Comparison of ENCODE assay signal across 1 cellular context in genomic region chr20:52191436-52192295, GRCh38.
TF ChIP-seq lines count a peak whose summit lies in the region.

TSS of gene ZFP64 (minus strand) at chr20:52191779. CDS start at chr20:52191636, 143 bp downstream.

TF ChIP-seq in HepG2, 621 proteins besides CTCF, POLR2A, EP300 and RAD21 (continued from another document and continues in another):
- TF ChIP-seq CREB3 (CRISPR knock-in tag; IDR thresholded peaks at IDR 0.05) (no peak), ZNF124 (CRISPR knock-in tag; IDR thresholded peaks at IDR 0.05) (0 out of 2 replicates have a peak, but pooled peaks have one; percentile 3), RXRB (CRISPR knock-in tag; IDR thresholded peaks at IDR 0.05; ENCODE audit: borderline replicate concordance) (0 out of 2 replicates have a peak, but pooled peaks have one; percentile 48), ZNF160 (CRISPR knock-in tag; IDR thresholded peaks at IDR 0.05) (0 out of 2 replicates have a peak, but pooled peaks have one; percentile 44), SP140L (CRISPR knock-in tag; IDR thresholded peaks at IDR 0.05; ENCODE audit: borderline replicate concordance) (no peak; the same call in 1 of the 2 replicates), ZBTB38 (CRISPR knock-in tag; IDR thresholded peaks at IDR 0.05) (peak; percentile 77), MTF2 (CRISPR knock-in tag; IDR thresholded peaks at IDR 0.05; ENCODE audit: borderline replicate concordance) (peak; percentile 71; the same call in 1 of the 2 replicates), SNRNP70 (IDR thresholded peaks at IDR 0.05; ENCODE audit: low read depth, low read length) (no peak), ZNF260 (CRISPR knock-in tag; IDR thresholded peaks at IDR 0.05; ENCODE audit: borderline replicate concordance, low read depth) (no peak), ZNF747 (CRISPR knock-in tag; IDR thresholded peaks at IDR 0.05; ENCODE audit: borderline replicate concordance) (peak; percentile 97), TCF7L2 (IDR thresholded peaks at IDR 0.05; ENCODE audit: low read depth, low read length) (no peak), ISX (CRISPR knock-in tag; conservative IDR thresholded peaks at IDR 0.05) (peak; percentile 76; the same call in 1 of the 2 replicates), HNRNPK (IDR thresholded peaks at IDR 0.05; ENCODE audit: low read depth, low read length, poor library complexity, severe bottlenecking) (peak; percentile 95), ARID2 (CRISPR knock-in tag; IDR thresholded peaks at IDR 0.05; ENCODE audit: borderline replicate concordance) (peak; percentile 96), ZNF777 (CRISPR knock-in tag; IDR thresholded peaks at IDR 0.05) (no peak; the same call in none of the 2 replicates), ZNF883 (CRISPR knock-in tag; IDR thresholded peaks at IDR 0.05; ENCODE audit: not compliant biosample characterization) (peak; percentile 54), NFKBIZ (CRISPR knock-in tag; IDR thresholded peaks at IDR 0.05) (0 out of 2 replicates have a peak, but pooled peaks have one; percentile 21), ZBTB20 (CRISPR knock-in tag; IDR thresholded peaks at IDR 0.05; ENCODE audit: borderline replicate concordance, low read depth) (peak; percentile 47; the same call in 1 of the 2 replicates), ZNF770 (CRISPR knock-in tag; IDR thresholded peaks at IDR 0.05) (peak; percentile 55), THAP7 (CRISPR knock-in tag; IDR thresholded peaks at IDR 0.05) (peak; percentile 68; the same call in 1 of the 2 replicates), ZNF513 (CRISPR knock-in tag; conservative IDR thresholded peaks at IDR 0.05) (no peak), NR0B2 (CRISPR knock-in tag; IDR thresholded peaks at IDR 0.05) (peak; percentile 94), HBP1 (CRISPR knock-in tag; IDR thresholded peaks at IDR 0.05; ENCODE audit: low read depth) (no peak), TRAFD1 (CRISPR knock-in tag; IDR thresholded peaks at IDR 0.05; ENCODE audit: borderline replicate concordance) (0 out of 2 replicates have a peak, but pooled peaks have one; percentile 71), FOXP1 (IDR thresholded peaks at IDR 0.05) (no peak), FOXP1 (CRISPR knock-in tag; IDR thresholded peaks at IDR 0.05) (peak; percentile 18), ZSCAN31 (CRISPR knock-in tag; IDR thresholded peaks at IDR 0.05; ENCODE audit: low read depth) (peak; percentile 98), ZNF670 (CRISPR knock-in tag; IDR thresholded peaks at IDR 0.05; ENCODE audit: borderline replicate concordance) (peak; percentile 21; the same call in 1 of the 2 replicates), PHF21A (CRISPR knock-in tag; IDR thresholded peaks at IDR 0.05) (peak; percentile 57), MXI1 (IDR thresholded peaks at IDR 0.05; ENCODE audit: borderline replicate concordance, low read depth, low read length) (peak; percentile 5; the same call in 1 of the 3 replicates), PTBP1 (IDR thresholded peaks at IDR 0.05; ENCODE audit: low read depth, low read length, poor library complexity, severe bottlenecking) (peak; percentile 51), ZSCAN29 (CRISPR knock-in tag; conservative IDR thresholded peaks at IDR 0.05) (0 out of 2 replicates have a peak, but pooled peaks have one; percentile 28), NFIB (CRISPR knock-in tag; IDR thresholded peaks at IDR 0.05; ENCODE audit: borderline replicate concordance) (no peak), ZNF441 (CRISPR knock-in tag; IDR thresholded peaks at IDR 0.05; ENCODE audit: borderline replicate concordance) (peak; percentile 79), NCOA5 (CRISPR knock-in tag; IDR thresholded peaks at IDR 0.05) (no peak), TEAD3 (CRISPR knock-in tag; optimal IDR thresholded peaks at IDR 0.05; ENCODE audit: borderline replicate concordance) (peak; percentile 20), HNRNPLL (IDR thresholded peaks at IDR 0.05; ENCODE audit: low read depth, low read length, poor library complexity, severe bottlenecking) (peak; percentile 92), XBP1 (CRISPR knock-in tag; IDR thresholded peaks at IDR 0.05) (0 out of 2 replicates have a peak, but pooled peaks have one; percentile 19), SOX6 (IDR thresholded peaks at IDR 0.05) (no peak), SOX6 (CRISPR knock-in tag; IDR thresholded peaks at IDR 0.05) (0 out of 2 replicates have a peak, but pooled peaks have one; percentile 11), SMAD9 (CRISPR knock-in tag; IDR thresholded peaks at IDR 0.05) (no peak), HOXA3 (CRISPR knock-in tag; IDR thresholded peaks at IDR 0.05) (peak; percentile 10; the same call in 1 of the 2 replicates), ZNF318 (CRISPR knock-in tag; IDR thresholded peaks at IDR 0.05) (peak; percentile 60), ZNF558 (CRISPR knock-in tag; IDR thresholded peaks at IDR 0.05; ENCODE audit: borderline replicate concordance) (peak; percentile 76; the same call in 1 of the 2 replicates), PCBP1 (IDR thresholded peaks at IDR 0.05; ENCODE audit: borderline replicate concordance, low read depth, low read length) (peak; percentile 59; the same call in 1 of the 2 replicates), ZFP62 (CRISPR knock-in tag; IDR thresholded peaks at IDR 0.05) (no peak), ZNF678 (CRISPR knock-in tag; IDR thresholded peaks at IDR 0.05) (no peak; the same call in 1 of the 2 replicates), HNF4G (IDR thresholded peaks at IDR 0.05; ENCODE audit: borderline replicate concordance, low read depth, low read length) (peak; percentile 15; the same call in 1 of the 2 replicates), HNF4G (CRISPR knock-in tag; IDR thresholded peaks at IDR 0.05; ENCODE audit: borderline replicate concordance, low read depth) (peak; percentile 62; the same call in 1 of the 2 replicates), JUND (CRISPR knock-in tag; IDR thresholded peaks at IDR 0.05) (peak; percentile 39; the same call in 1 of the 2 replicates)
